14 cellular contexts compared by ENCODE assay signal in genomic region chr2:165601866-165602636, GRCh38.
DNase-seq lines count a peak whose midpoint lies in the region; ATAC-seq, FAIRE-seq and TF ChIP-seq lines count a peak whose summit lies in the region.
"Had no signal": no experiment of that assay in that cellular context is flagged by ENCODE, and none has a peak within 500 bp of the region (broad histone marks: within the 10 kb centered on the region; RNA-seq: fewer than 3 reads in every experiment).

No MANE protein-coding gene starts in this region.

- no peaks in the 10 kb centered on the region for H3K36me3 ChIP-seq in right atrium auricular region
- peaks cover 0 to 3% (median 0%) of the 10 kb centered on the region in 4 donors for H3K36me3 ChIP-seq in esophagus muscularis mucosa

- H3K27me3 ChIP-seq in right atrium auricular region (no peaks in the 10 kb centered on the region), esophagus muscularis mucosa (no peaks in the 10 kb centered on the region)

- TF ChIP-seq POLR2A in GM12891 (IDR thresholded peaks at IDR 0.05; ENCODE audit: low read depth, low read length), result no peak
- no peak for TF ChIP-seq POLR2A in esophagus muscularis mucosa (IDR thresholded peaks at IDR 0.05; ENCODE audit: low read depth)

- TF ChIP-seq CTCF in right atrium auricular region (IDR thresholded peaks at IDR 0.05) (no peak), esophagus muscularis mucosa (IDR thresholded peaks at IDR 0.05) (no peak)

- FAIRE-seq in urothelium cell line (lab: Jason Lieb, UNC) (peak; percentile 20), GM12891 (lab: Jason Lieb, UNC) (no peak)

- H3K4me3 ChIP-seq in right atrium auricular region (no peak overlapping the region), esophagus muscularis mucosa (no peak overlapping the region)

- ATAC-seq in Right ventricle myocardium superior (ENCODE audit: poor library complexity), result peak; percentile 43
- no peak for ATAC-seq in GM21786 (IDR thresholded peaks at IDR 0.05; ENCODE audit: unreplicated experiment)
- ATAC-seq: natural killer cell; stimulated activated memory B cell treated with anti-CD40 and anti-IgM and Interleukin-4, amounts not matched to agents 10 μg/mL and 1 μg/mL and 100 μg/mL, for 72 hours had no signal

- H3K27ac ChIP-seq in right atrium auricular region, result peak overlapping the region in 1 of 2 donors; percentile 6
- H3K27ac ChIP-seq in esophagus muscularis mucosa (replicated peaks in 1 of 4), result no peak overlapping the region

- TF ChIP-seq EP300 in esophagus muscularis mucosa (IDR thresholded peaks at IDR 0.05), result no peak

- peaks cover 0 to 11% of the 10 kb centered on the region in 2 donors for H3K4me1 ChIP-seq in right atrium auricular region
- no peaks in the 10 kb centered on the region for H3K4me1 ChIP-seq in esophagus muscularis mucosa

- H3K9me3 ChIP-seq in right atrium auricular region (no peaks in the 10 kb centered on the region), esophagus muscularis mucosa (no peaks in the 10 kb centered on the region)

- intact Hi-C loops in Right ventricle myocardium superior (cut with DNase I) (no loop called here), esophagus muscularis mucosa (cut with DNase I) (no loop called here)

- WGBS in esophagus muscularis mucosa, result 78% methylated on average over 3 of the region's 3 CpGs

- DNase-seq in Right ventricle myocardium superior (no peak), right atrium auricular region (ENCODE audit: low spot score) (no peak), astrocyte of the hippocampus (ENCODE audit: low read depth, low spot score) (peak; percentile 17), hepatic stellate cell (ENCODE audit: low spot score) (peak; percentile 47), urothelium cell line (ENCODE audit: low spot score) (no peak), GM12891 (ENCODE audit: insufficient read length, low spot score) (no peak), esophagus muscularis mucosa (ENCODE audit: extremely low spot score) (no peak)
- DNase-seq: activated CD4-positive, alpha-beta T cell treated with anti-CD3 and anti-CD28 coated beads, Interleukin-2, amount 50 U/mL, for 4 hours; activated naive CD4-positive, alpha-beta T cell treated with Interleukin-2 at 50 U/mL for 16 hours; GDM1; natural killer cell; NCI-H69 had no signal

TF ChIP-seq in GM12891, 5 proteins besides CTCF, POLR2A, EP300 and RAD21:
- TF ChIP-seq SPI1 (IDR thresholded peaks at IDR 0.05; ENCODE audit: low read depth, low read length) (no peak), PAX5 (IDR thresholded peaks at IDR 0.05; ENCODE audit: insufficient read depth, low read length, severe bottlenecking) (no peak), POLR2AphosphoS5 (IDR thresholded peaks at IDR 0.05; ENCODE audit: low read depth, low read length) (no peak), TAF1 (IDR thresholded peaks at IDR 0.05; ENCODE audit: low read depth, low read length) (no peak), POU2F2 (IDR thresholded peaks at IDR 0.05; ENCODE audit: low read depth, low read length) (no peak)

Comparison
In these comparisons a context has a peak if more than half of its experiments do, and no peak if none do; other contexts are left out.
1. DNase-seq: peak in astrocyte of the hippocampus (single experiment) and hepatic stellate cell (single experiment); none in Right ventricle myocardium superior (single experiment), right atrium auricular region (single experiment), urothelium cell line (single experiment), GM12891 (single experiment) and esophagus muscularis mucosa (single experiment).